In the genomic region with DNA sequence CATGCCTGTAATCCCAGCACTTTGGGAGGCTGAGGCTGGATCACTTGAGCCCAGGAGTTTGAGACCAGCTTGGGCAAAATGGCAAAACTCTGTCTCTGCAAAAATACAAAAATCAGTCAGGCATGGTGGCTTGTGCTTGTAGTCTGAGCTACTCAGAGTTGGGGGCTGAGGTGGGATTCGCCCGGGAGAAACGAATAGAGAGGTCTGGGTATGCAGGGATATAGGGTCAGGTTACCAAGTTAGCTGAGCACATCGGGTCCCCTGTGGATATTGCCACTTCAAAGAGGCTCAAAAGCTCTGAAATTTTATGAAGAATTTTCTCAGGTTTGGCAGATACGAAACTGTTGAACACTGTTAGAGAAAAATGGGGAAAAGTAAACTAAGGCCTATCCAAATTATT, we compare ENCODE assay signal across 15 cellular contexts.
DNase-seq lines count a peak whose midpoint lies in the region; ATAC-seq, FAIRE-seq and TF ChIP-seq lines count a peak whose summit lies in the region.
"Had no signal": no experiment of that assay in that cellular context is flagged by ENCODE, and none has a peak within 500 bp of the region (broad histone marks: within the 10 kb centered on the region; RNA-seq: fewer than 3 reads in every experiment).

No MANE protein-coding gene starts in this region.

- no peak overlapping the region for H4K91ac ChIP-seq in IMR-90 (ENCODE audit: insufficient read depth, low read depth, low read length)

- dilution Hi-C loops in IMR-90 (cut with HindIII; ENCODE audit: low sequenced_read_pairs, unreplicated experiment) = no loop called here

- 90% methylated on average over 4 of the region's 5 CpGs; no CpG with 5 or more reads in 1 of the 2 experiments for WGBS in IMR-90 (ENCODE audit: extremely low coverage in 2 of 2, insufficient read length in 1 of 2), 2 experiments
- WGBS in K562 (ENCODE audit: insufficient coverage, low coverage, missing lambda C conversion rate) = 37% methylated on average over 5 of the region's 5 CpGs

- H4K20me1 ChIP-seq in IMR-90 (ENCODE audit: insufficient read depth, low read length) = no peaks in the 10 kb centered on the region
- H4K20me1 ChIP-seq in K562 (replicated peaks; ENCODE audit: control insufficient read depth, insufficient read depth, low read length) = no peaks in the 10 kb centered on the region

- no peak overlapping the region for H2BK20ac ChIP-seq in IMR-90 (ENCODE audit: low read depth, low read length)

- no peak overlapping the region for H3K56ac ChIP-seq in IMR-90 (ENCODE audit: extremely low read depth, insufficient read depth, low read length)

- H3K79me1 ChIP-seq in IMR-90 (ENCODE audit: low read depth in 1 of 2, low read length in 2 of 2) = no peaks in the 10 kb centered on the region

- intact Hi-C loops in IMR-90 (cut with micrococcal nuclease) (loop anchor here (5.0 kb wide), 1 partner anchor 262 kb away; no protein-coding TSS in a partner anchor), K562 (cut with micrococcal nuclease) (loop anchor here (5.0 kb wide), 1 partner anchor 262 kb away; no protein-coding TSS in a partner anchor)

- H3K27ac ChIP-seq in IMR-90 (ENCODE audit: insufficient read depth, low read length) = no peak overlapping the region
- no peak overlapping the region for H3K27ac ChIP-seq in K562 (ENCODE audit: extremely low read depth, low read depth, low read length)
- H3K27ac ChIP-seq in temporal lobe (ENCODE audit: low read depth, low read length) = peak overlapping the region; percentile 59

- no peaks in the 10 kb centered on the region for H3K9me3 ChIP-seq in IMR-90 (ENCODE audit: control insufficient read depth, insufficient read depth, low read length)
- H3K9me3 ChIP-seq in K562 (replicated peaks; ENCODE audit: control insufficient read depth, insufficient read depth, low read depth, low read length) = no peaks in the 10 kb centered on the region

- no peak for FAIRE-seq in K562 (lab: Jason Lieb, UNC)
- FAIRE-seq: A204.1, GM18507, H54 had no signal

- no peaks in the 10 kb centered on the region for H3K27me3 ChIP-seq in IMR-90 (ENCODE audit: control insufficient read depth, insufficient read depth, low read length)
- no peaks in the 10 kb centered on the region; a peak in 1 of 5 replicates for H3K27me3 ChIP-seq in K562 (ENCODE audit: control insufficient read depth in 2 of 2, insufficient read depth in 2 of 2, low read length in 2 of 2)

- no peak overlapping the region for H2BK120ac ChIP-seq in IMR-90 (ENCODE audit: low read depth, low read length)

- no TSS peak for BruUV-seq in IMR-90 (replicated peaks; lab: Mats Ljungman, UMichigan)
- no TSS peak for BruUV-seq in K562 (replicated peaks; lab: Mats Ljungman, UMichigan)

- H2AFZ ChIP-seq in IMR-90 (replicated peaks; ENCODE audit: low read length, poor library complexity) (peak overlapping the region; percentile 8), K562 (ENCODE audit: low read depth, low read length) (peak overlapping the region; percentile 29; the same call in 1 of the 2 replicates)

- no peak overlapping the region for H2AK9ac ChIP-seq in IMR-90 (replicated peaks; ENCODE audit: low read depth, low read length, poor library complexity)

- H3K9me1 ChIP-seq in IMR-90 (ENCODE audit: insufficient read depth, low read length) (peaks cover 8% of the 10 kb centered on the region; the same call in 1 of the 2 replicates), K562 (ENCODE audit: control insufficient read depth, insufficient read depth, low read length) (no peaks in the 10 kb centered on the region)

- no peak overlapping the region for H3K4me2 ChIP-seq in IMR-90 (ENCODE audit: low read depth, low read length)
- H3K4me2 ChIP-seq in K562 (ENCODE audit: insufficient read depth, low read length) = no peak overlapping the region

- H4K8ac ChIP-seq in IMR-90 (ENCODE audit: low read depth in 2 of 2, low read length in 2 of 2) = no peak overlapping the region

- no peak overlapping the region for H3K18ac ChIP-seq in IMR-90 (ENCODE audit: low read depth, low read length)

- in situ Hi-C loops in IMR-90 (cut with MboI; ENCODE audit: low sequenced_read_pairs) (no loop called here), K562 (cut with MboI) (no loop called here)

- H3K79me2 ChIP-seq in K562 (ENCODE audit: control insufficient read depth, insufficient read depth, low read length) = no peaks in the 10 kb centered on the region

- POLR2A ChIA-PET in IMR-90 (lab: Charles Lee; ENCODE audit: unreplicated experiment) (no interaction called here), K562 (lab: Yijun Ruan, JAX) (interaction anchor here (0.5 to 1.7 kb wide), 4 partner anchors 8 to 384 kb away, joined by 3 to 4 read pairs (median 3); no protein-coding TSS in a partner anchor)

- TF ChIP-seq EP300 in K562 (IDR thresholded peaks at IDR 0.05; ENCODE audit: low read length) = no peak

- H2BK5ac ChIP-seq in IMR-90 (ENCODE audit: low read depth, low read length, poor library complexity, severe bottlenecking) = no peak overlapping the region

- H3K9ac ChIP-seq in IMR-90 (ENCODE audit: low read depth, low read length) (no peak overlapping the region), K562 (ENCODE audit: insufficient read depth in 1 of 2, low read depth in 2 of 2, low read length in 2 of 2) (no peak overlapping the region)

- TF ChIP-seq POLR2A in IMR-90 (IDR thresholded peaks at IDR 0.05; ENCODE audit: low read depth, low read length) (no peak), K562 (conservative IDR thresholded peaks at IDR 0.05) (no peak)

- no peak overlapping the region for H4K5ac ChIP-seq in IMR-90 (ENCODE audit: low read depth, low read length)

- no peak overlapping the region for H2BK15ac ChIP-seq in IMR-90 (ENCODE audit: low read depth, low read length)

- H3K23ac ChIP-seq in IMR-90 (ENCODE audit: low read depth, low read length) = no peak overlapping the region

- no peak for DNase-seq in IMR-90
- DNase-seq in K562 (ENCODE audit: extremely low read depth in 1 of 4, low spot score in 3 of 4) = no peak
- DNase-seq in left kidney (ENCODE audit: low read depth, low spot score) = peak; percentile 60
- DNase-seq in NCI-H748 (lab: John Stamatoyannopoulos, UW; ENCODE audit: unreplicated experiment) = no peak
- no peak for DNase-seq in activated CD8-positive, alpha-beta memory T cell treated with anti-CD3 and anti-CD28 coated beads for 24 hours
- DNase-seq: C1 segment of cervical spinal cord; Calu3; CD4-positive, alpha-beta T cell; DMS 273 treated with DMSO at 0.1 percent for 48 hours had no signal

- CTCF ChIA-PET in IMR-90 (lab: Yijun Ruan, JAX) = interaction anchor here (1.0 kb wide), 1 partner anchor 26 kb away, joined by 3 read pairs; no protein-coding TSS in a partner anchor
- CTCF ChIA-PET in K562 (lab: Yijun Ruan, JAX; ENCODE audit: low intra/inter-chr PET ratio) = no interaction called here

- H3K36me3 ChIP-seq in IMR-90 (ENCODE audit: control insufficient read depth, insufficient read depth, low read length) (no peaks in the 10 kb centered on the region), K562 (ENCODE audit: control insufficient read depth, insufficient read depth, low read length) (no peaks in the 10 kb centered on the region)

- H3K4me1 ChIP-seq in IMR-90 (ENCODE audit: control insufficient read depth, insufficient read depth, low read length) = peaks cover 4% of the 10 kb centered on the region
- H3K4me1 ChIP-seq in K562 (replicated peaks in 1 of 2; ENCODE audit: control insufficient read depth in 2 of 2, insufficient read depth in 2 of 2, low read length in 2 of 2) = peaks cover 0 to 17% of the 10 kb centered on the region in 2 experiments; a peak in 3 of 5 replicates

- H3K4me3 ChIP-seq in IMR-90 (ENCODE audit: insufficient read depth, low read depth, low read length) (no peak overlapping the region), K562 (no peak overlapping the region)

- H3K4ac ChIP-seq in IMR-90 (ENCODE audit: low read depth, low read length) = no peak overlapping the region; the same call in 1 of the 2 replicates

- H2AK5ac ChIP-seq in IMR-90 (ENCODE audit: low read depth, low read length) = no peak overlapping the region

- no peak overlapping the region for H3K14ac ChIP-seq in IMR-90 (replicated peaks; ENCODE audit: low read depth, low read length)

- TF ChIP-seq CTCF in IMR-90 (conservative IDR thresholded peaks at IDR 0.05; ENCODE audit: low read depth, low read length) (no peak), K562 (IDR thresholded peaks at IDR 0.05 in 2 of 3, conservative IDR thresholded peaks at IDR 0.05 in 1 of 3; ENCODE audit: insufficient read depth in 2 of 3, low read depth in 1 of 3, low read length in 3 of 3) (no peak)

- TF ChIP-seq RAD21 in IMR-90 (IDR thresholded peaks at IDR 0.05; ENCODE audit: low read length) = no peak
- TF ChIP-seq RAD21 in K562 (CRISPR knock-in tag; conservative IDR thresholded peaks at IDR 0.05 in 1 of 2, IDR thresholded peaks at IDR 0.05 in 1 of 2) = no peak

- no peak for ATAC-seq in IMR-90 (ENCODE audit: low read depth)
- ATAC-seq in K562 = no peak
- ATAC-seq in HG02642 (IDR thresholded peaks at IDR 0.05; ENCODE audit: poor library complexity, unreplicated experiment) = no peak
- ATAC-seq: HCT116 had no signal

TF ChIP-seq in IMR-90, 13 proteins besides CTCF, POLR2A, EP300 and RAD21 (continues in another document):
- TF ChIP-seq, protein P1, sequence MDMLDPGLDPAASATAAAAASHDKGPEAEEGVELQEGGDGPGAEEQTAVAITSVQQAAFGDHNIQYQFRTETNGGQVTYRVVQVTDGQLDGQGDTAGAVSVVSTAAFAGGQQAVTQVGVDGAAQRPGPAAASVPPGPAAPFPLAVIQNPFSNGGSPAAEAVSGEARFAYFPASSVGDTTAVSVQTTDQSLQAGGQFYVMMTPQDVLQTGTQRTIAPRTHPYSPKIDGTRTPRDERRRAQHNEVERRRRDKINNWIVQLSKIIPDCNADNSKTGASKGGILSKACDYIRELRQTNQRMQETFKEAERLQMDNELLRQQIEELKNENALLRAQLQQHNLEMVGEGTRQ (IDR thresholded peaks at IDR 0.05; ENCODE audit: low read depth, low read length) = no peak
- no peak for TF ChIP-seq MAZ (IDR thresholded peaks at IDR 0.05; ENCODE audit: borderline replicate concordance, low read depth, low read length)
- TF ChIP-seq NFE2L2 (IDR thresholded peaks at IDR 0.05; ENCODE audit: low read depth, low read length) = no peak
- TF ChIP-seq FOS (IDR thresholded peaks at IDR 0.05; ENCODE audit: low read depth, low read length) = no peak
